1 cellular context compared by ENCODE assay signal in the genomic region with DNA sequence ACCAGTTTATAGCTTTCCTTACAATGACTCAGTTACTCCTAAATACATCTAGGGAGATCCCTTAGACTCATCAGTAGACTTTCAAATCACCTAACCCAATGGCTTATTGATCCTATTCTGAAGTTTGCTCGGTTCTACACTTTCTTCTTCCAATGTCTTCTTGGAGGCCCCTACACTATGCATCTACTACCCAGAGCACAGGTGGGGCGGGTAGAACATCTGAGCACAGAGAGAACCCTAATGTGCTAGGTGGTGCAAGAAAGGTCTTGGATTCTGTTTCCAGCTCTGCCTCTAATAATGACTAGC.
TF ChIP-seq lines count a peak whose summit lies in the region.

No MANE protein-coding gene starts in this region.

TF ChIP-seq in GM12878, 131 proteins besides CTCF, POLR2A, EP300 and RAD21:
- TF ChIP-seq, protein P1, sequence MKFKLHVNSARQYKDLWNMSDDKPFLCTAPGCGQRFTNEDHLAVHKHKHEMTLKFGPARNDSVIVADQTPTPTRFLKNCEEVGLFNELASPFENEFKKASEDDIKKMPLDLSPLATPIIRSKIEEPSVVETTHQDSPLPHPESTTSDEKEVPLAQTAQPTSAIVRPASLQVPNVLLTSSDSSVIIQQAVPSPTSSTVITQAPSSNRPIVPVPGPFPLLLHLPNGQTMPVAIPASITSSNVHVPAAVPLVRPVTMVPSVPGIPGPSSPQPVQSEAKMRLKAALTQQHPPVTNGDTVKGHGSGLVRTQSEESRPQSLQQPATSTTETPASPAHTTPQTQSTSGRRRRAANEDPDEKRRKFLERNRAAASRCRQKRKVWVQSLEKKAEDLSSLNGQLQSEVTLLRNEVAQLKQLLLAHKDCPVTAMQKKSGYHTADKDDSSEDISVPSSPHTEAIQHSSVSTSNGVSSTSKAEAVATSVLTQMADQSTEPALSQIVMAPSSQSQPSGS (IDR thresholded peaks at IDR 0.05; ENCODE audit: low read length), result no peak
- TF ChIP-seq KAT2A (conservative IDR thresholded peaks at IDR 0.05; ENCODE audit: control insufficient read depth, low read depth, low read length), result no peak
- TF ChIP-seq ZNF384 (IDR thresholded peaks at IDR 0.05; ENCODE audit: borderline replicate concordance, low read depth, low read length), result no peak
- TF ChIP-seq EZH2 (IDR thresholded peaks at IDR 0.05; ENCODE audit: borderline replicate concordance, control insufficient read depth, low read depth, low read length), result no peak
- no peak for TF ChIP-seq HDAC6 (IDR thresholded peaks at IDR 0.05; ENCODE audit: unreplicated experiment)
- no peak for TF ChIP-seq SRF (IDR thresholded peaks at IDR 0.05; ENCODE audit: low read depth in 2 of 2, low read length in 2 of 2)
- no peak for TF ChIP-seq CHD4 (IDR thresholded peaks at IDR 0.05)
- no peak for TF ChIP-seq ZNF274 (IDR thresholded peaks at IDR 0.05; ENCODE audit: insufficient read depth, insufficient read length)
- no peak for TF ChIP-seq DPF2 (IDR thresholded peaks at IDR 0.05)
- no peak for TF ChIP-seq ZSCAN29 (IDR thresholded peaks at IDR 0.05)
- no peak for TF ChIP-seq CREM (IDR thresholded peaks at IDR 0.05; ENCODE audit: low read depth)
- no peak for TF ChIP-seq HDAC2 (IDR thresholded peaks at IDR 0.05)
- TF ChIP-seq MYB (IDR thresholded peaks at IDR 0.05; ENCODE audit: borderline replicate concordance, low read depth, low read length), result no peak
- TF ChIP-seq CEBPB (IDR thresholded peaks at IDR 0.05; ENCODE audit: borderline replicate concordance in 1 of 2, low read depth in 2 of 2, low read length in 2 of 2), result no peak
- no peak for TF ChIP-seq NRF1 (conservative IDR thresholded peaks at IDR 0.05; ENCODE audit: low read depth, low read length)
- no peak for TF ChIP-seq MXI1 (IDR thresholded peaks at IDR 0.05; ENCODE audit: low read depth, low read length)
TF ChIP-seq in GM12878: peak in this region for 0.
